In the genomic region with DNA sequence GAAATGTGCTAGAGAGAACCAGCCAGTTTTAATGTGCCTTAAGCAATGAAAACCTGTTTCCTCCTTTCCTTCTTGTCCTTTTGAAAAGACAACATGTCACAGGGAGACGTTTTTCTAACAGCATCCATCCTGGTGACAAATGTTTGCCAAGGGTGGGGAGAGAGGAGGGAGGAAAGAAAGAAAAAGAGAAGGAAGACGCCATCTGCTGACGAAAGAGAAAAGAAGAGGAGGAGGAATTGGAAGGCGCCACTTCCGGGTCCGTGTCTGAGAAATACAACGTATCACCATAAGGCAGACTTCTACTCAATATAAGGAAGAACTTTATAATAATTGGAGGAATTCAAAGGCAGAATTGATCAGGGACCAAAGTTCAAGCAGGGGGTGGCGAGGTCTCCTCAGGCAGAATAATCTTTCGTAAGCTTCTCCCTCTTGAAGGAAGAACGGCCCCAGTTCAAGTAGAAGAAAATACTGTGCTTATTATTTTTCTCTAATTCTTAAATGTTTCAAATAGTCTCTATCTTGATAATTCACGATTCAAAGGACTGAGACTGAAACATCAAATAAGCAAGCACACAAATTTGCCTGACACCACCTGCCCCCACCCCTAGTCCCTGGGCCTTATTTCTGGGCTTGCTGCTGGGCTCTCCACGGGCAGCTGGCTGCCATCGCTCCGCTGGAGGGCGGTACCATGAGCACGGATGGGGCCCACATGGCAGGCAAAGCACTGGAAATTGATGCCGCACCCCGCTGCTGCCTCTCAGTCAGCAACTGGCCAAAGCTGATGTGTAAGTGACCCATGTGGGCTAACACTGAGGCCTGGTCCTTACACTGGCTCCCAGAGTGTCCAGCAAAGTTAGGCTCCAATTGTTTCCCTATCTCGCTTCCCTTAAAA, we compare ENCODE assay signal across 8 cellular contexts.
DNase-seq lines count a peak whose midpoint lies in the region; ATAC-seq and TF ChIP-seq lines count a peak whose summit lies in the region.

No MANE protein-coding gene starts in this region.

- H3K4me3 ChIP-seq in OCI-LY3 (ENCODE audit: low read length) = peak overlapping the region; percentile 60
- H3K4me3 ChIP-seq in foreskin fibroblast (ENCODE audit: low read depth in 1 of 2, low read length in 2 of 2) = no peak overlapping the region

- ATAC-seq in HG03066 (IDR thresholded peaks at IDR 0.05; ENCODE audit: low read depth, unreplicated experiment) = peak; percentile 54

- H3K9me3 ChIP-seq in OCI-LY3 (ENCODE audit: insufficient read depth, low read length) = peaks cover under 1% of the 10 kb centered on the region; the same call in 1 of the 2 replicates

- peaks cover 25% of the 10 kb centered on the region for H3K79me2 ChIP-seq in OCI-LY3 (ENCODE audit: low read length)

- peak overlapping the region; percentile 37 for H2AFZ ChIP-seq in OCI-LY3 (ENCODE audit: low read depth, low read length)

- no peaks in the 10 kb centered on the region for H3K27me3 ChIP-seq in OCI-LY3 (ENCODE audit: low read depth, low read length)

- peak overlapping the region; percentile 74 for H3K9ac ChIP-seq in OCI-LY3 (ENCODE audit: low read length)

- no peaks in the 10 kb centered on the region for H4K20me1 ChIP-seq in OCI-LY3 (ENCODE audit: insufficient read depth, low read length)

- peak overlapping the region; percentile 87 for H3K27ac ChIP-seq in OCI-LY3 (ENCODE audit: low read length)

- DNase-seq in activated CD4-positive, CD25-positive, alpha-beta regulatory T cell (lab: John Stamatoyannopoulos, UW) = peak in 3 of 4 experiments; percentile 10 to 30 (median 13)
- DNase-seq in activated CD4-positive, CD25-positive, alpha-beta regulatory T cell treated with anti-CD3 and anti-CD28 coated beads, Interleukin-2, amount 50 U/mL, for 72 hours = no peak
- DNase-seq in activated naive CD4-positive, alpha-beta T cell treated with Interleukin-2 at 50 U/mL for 16 hours = peak; percentile 57
- DNase-seq in foreskin fibroblast (peak; percentile 72 to 86), nucleus accumbens (lab: John Stamatoyannopoulos, UW) (peak in 37 of 56 donors; percentile 16 to 72 (median 40)), NCI-H128 (lab: John Stamatoyannopoulos, UW; ENCODE audit: unreplicated experiment) (no peak)

- H3K36me3 ChIP-seq in OCI-LY3 (replicated peaks; ENCODE audit: low read depth, low read length) = peaks cover 7% of the 10 kb centered on the region

- TF ChIP-seq CTCF in OCI-LY3 (IDR thresholded peaks at IDR 0.05; ENCODE audit: low read depth, low read length) = peak; percentile 62
- peak; percentile 49 for TF ChIP-seq CTCF in foreskin fibroblast (IDR thresholded peaks at IDR 0.05; ENCODE audit: low read depth, low read length)

- peak overlapping the region; percentile 80 for H3K4me2 ChIP-seq in OCI-LY3 (ENCODE audit: low read length)

- H3K4me1 ChIP-seq in OCI-LY3 (ENCODE audit: low read length) = peaks cover 66% of the 10 kb centered on the region

Comparison
In these comparisons a context has a peak if more than half of its experiments do, and no peak if none do; other contexts are left out.
1. DNase-seq: peak in activated CD4-positive, CD25-positive, alpha-beta regulatory T cell (3 of 4), activated naive CD4-positive, alpha-beta T cell treated with Interleukin-2 at 50 U/mL for 16 hours (single experiment), foreskin fibroblast (2 of 2) and nucleus accumbens (37 of 56); none in activated CD4-positive, CD25-positive, alpha-beta regulatory T cell treated with anti-CD3 and anti-CD28 coated beads, Interleukin-2, amount 50 U/mL, for 72 hours (single experiment) and NCI-H128 (single experiment).